8 cellular contexts compared by ENCODE assay signal in the genomic region with DNA sequence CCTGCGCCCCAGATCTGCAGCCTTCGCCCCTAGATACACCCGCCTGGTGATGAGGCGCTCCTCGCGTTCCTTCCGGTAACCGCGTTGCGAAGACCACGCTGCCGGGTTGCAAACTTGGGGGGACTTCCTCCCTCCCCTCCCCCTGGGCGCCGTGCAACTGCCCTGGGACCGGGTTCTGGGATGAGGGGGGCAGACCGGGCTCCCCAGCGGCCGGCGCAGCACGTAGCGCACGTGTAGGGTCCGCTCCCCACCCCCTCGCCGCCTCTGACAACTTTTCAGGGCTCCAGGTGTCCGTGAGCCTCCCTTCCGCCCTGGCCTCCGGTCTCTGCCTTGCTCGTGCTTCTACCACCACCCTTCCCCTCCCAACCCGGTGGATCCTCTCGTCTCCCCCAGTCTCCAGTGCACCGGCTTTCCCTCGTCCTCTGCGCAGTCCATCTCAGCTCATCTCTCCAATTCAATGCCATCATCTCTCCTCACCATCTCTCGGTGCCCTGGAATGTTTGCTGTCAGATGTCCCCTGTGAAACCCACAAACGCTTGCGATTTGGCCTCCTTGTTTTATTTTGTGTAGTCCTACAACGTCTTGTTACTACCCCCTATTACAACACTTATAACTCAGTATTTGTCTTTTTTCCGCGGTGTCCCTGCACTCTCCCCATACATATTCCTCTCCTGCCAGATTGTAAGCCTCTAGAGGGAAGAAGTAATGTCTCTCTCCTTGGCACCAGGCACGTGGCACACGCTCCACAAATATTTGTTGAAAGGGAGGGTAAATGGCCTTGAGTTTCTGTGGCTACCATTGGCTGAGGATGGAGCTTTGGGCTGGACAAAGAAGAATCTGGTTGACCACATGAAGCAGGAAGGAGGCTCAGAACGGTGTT. TPM values are rescaled to one million over a fixed set of nuclear protein-coding genes. Genes with fewer than 3 reads are reported as not detected.
A peak's percentile ranks its signal among the peaks of the same experiment; 100 is the strongest.
DNase-seq lines count a peak whose midpoint lies in the region; ATAC-seq and TF ChIP-seq lines count a peak whose summit lies in the region.

No MANE protein-coding gene starts in this region.

- peak in 1 of 4 donors; percentile 1 for ATAC-seq in heart left ventricle

- peak overlapping the region; percentile 49 to 91 (median 80) for H3K27ac Mint-ChIP-seq in IgD-negative memory B cell

- peak overlapping the region in 9 of 12 donors; percentile 67 to 91 (median 84) for H3K27ac ChIP-seq in heart left ventricle
- H3K27ac ChIP-seq in prostate gland: peak overlapping the region; percentile 84 to 89

- WGBS in heart left ventricle, 4 donors: 8 to 10% (median 9%) methylated on average over 37 to 43 of the region's 43 CpGs
- 7% methylated on average over 42 of the region's 43 CpGs for WGBS in prostate gland

- no peaks in the 10 kb centered on the region for H3K36me3 ChIP-seq in heart left ventricle
- no peaks in the 10 kb centered on the region for H3K36me3 ChIP-seq in prostate gland

- intact Hi-C loops in heart left ventricle (cut with DNase I): loop anchor here in 7 of 10 donors (2.0 to 5.0 kb wide), 6 partner anchors 46 to 146 kb away; a partner anchor contains a TSS
- intact Hi-C loops in prostate gland (cut with DNase I): loop anchor here (5.0 kb wide), 2 partner anchors 51 to 76 kb away; a partner anchor contains a TSS

- peaks cover 17 to 21% (median 18%) of the 10 kb centered on the region in 3 donors for H3K4me1 Mint-ChIP-seq in IgD-negative memory B cell

- H3K27me3 Mint-ChIP-seq in IgD-negative memory B cell: peaks cover 8% of the 10 kb centered on the region

- no peak for TF ChIP-seq CTCF in heart left ventricle (IDR thresholded peaks at IDR 0.05)
- no peak for TF ChIP-seq CTCF in prostate gland (IDR thresholded peaks at IDR 0.05)

- H3K9me3 Mint-ChIP-seq in IgD-negative memory B cell: no peaks in the 10 kb centered on the region

- no peaks in the 10 kb centered on the region for H3K9me3 ChIP-seq in heart left ventricle
- H3K9me3 ChIP-seq in prostate gland: no peaks in the 10 kb centered on the region

- peak overlapping the region; percentile 89 to 99 (median 97) for H3K4me3 Mint-ChIP-seq in IgD-negative memory B cell

- no peak for TF ChIP-seq POLR2A in heart left ventricle (IDR thresholded peaks at IDR 0.05)
- TF ChIP-seq POLR2A in prostate gland (IDR thresholded peaks at IDR 0.05): no peak

- H3K27me3 ChIP-seq in heart left ventricle (no peaks in the 10 kb centered on the region), prostate gland (replicated peaks; ENCODE audit: insufficient read depth) (no peaks in the 10 kb centered on the region)

- H3K36me3 Mint-ChIP-seq in IgD-negative memory B cell: no peaks in the 10 kb centered on the region

- DNase-seq in stimulated activated CD4-positive, alpha-beta T cell treated with anti-CD3 and anti-CD28 coated beads, Interleukin-15, amount 100 ng/mL, for 24 hours: peak; percentile 58
- no peak for DNase-seq in stimulated activated CD4-positive, alpha-beta T cell treated with anti-CD3 and anti-CD28 coated beads, Interleukin-12 subunit alpha, Interleukin-12 subunit beta, amount 100 ng/mL, for 4 hours
- peak; percentile 27 for DNase-seq in activated gamma-delta T cell (lab: John Stamatoyannopoulos, UW)
- peak in 4 of 5 donors; percentile 22 to 66 (median 33) for DNase-seq in heart left ventricle
- DNase-seq in prostate gland (ENCODE audit: low spot score): no peak
- no peak for DNase-seq in NCI-H187 (lab: John Stamatoyannopoulos, UW)
- DNase-seq in GDM1 (lab: John Stamatoyannopoulos, UW): no peak

- H3K4me1 ChIP-seq in heart left ventricle (peaks cover 0 to 31% (median 13%) of the 10 kb centered on the region in 12 donors), prostate gland (replicated peaks) (no peaks in the 10 kb centered on the region)

- H3K4me3 ChIP-seq in heart left ventricle: peak overlapping the region; percentile 51 to 89 (median 75)
- H3K4me3 ChIP-seq in prostate gland: peak overlapping the region; percentile 50 to 62

RNA-seq across cellular contexts. Expression of a gene that starts 0.8 kb away (rescaled TPM):
- polyA plus RNA-seq in IgD-negative memory B cell (1.2 TPM), heart left ventricle (1 to 10 TPM in 1 of 2 donors, under 1 TPM in 1; 0.55 to 1.9 TPM)
- total RNA-seq in heart left ventricle (1 to 10 TPM in 5 of 9 donors, under 1 TPM in 3, not detected in 1; 0.39 to 2.5 (median 1.0) TPM), prostate gland (1 to 10 TPM; 6.2 to 9.0 TPM)

RNA-seq across cellular contexts. Expression of a gene that starts 3.3 kb away (rescaled TPM):
- 16.5 TPM for polyA plus RNA-seq in IgD-negative memory B cell
- 10 to 100 TPM; 11.5 to 22.9 (median 15.1) TPM for total RNA-seq in heart left ventricle
- polyA plus RNA-seq in heart left ventricle: 1 to 10 TPM; 5.2 to 6.2 TPM
- total RNA-seq in prostate gland: 100 to 1,000 TPM in 1 of 2 donors, 10 to 100 TPM in 1; 48.2 to 110 TPM

Comparison
In these comparisons a context has a peak if more than half of its experiments do, and no peak if none do; other contexts are left out.
1. DNase-seq: peak in stimulated activated CD4-positive, alpha-beta T cell treated with anti-CD3 and anti-CD28 coated beads, Interleukin-15, amount 100 ng/mL, for 24 hours (single experiment), activated gamma-delta T cell (single experiment) and heart left ventricle (4 of 5); none in stimulated activated CD4-positive, alpha-beta T cell treated with anti-CD3 and anti-CD28 coated beads, Interleukin-12 subunit alpha, Interleukin-12 subunit beta, amount 100 ng/mL, for 4 hours (single experiment), prostate gland (single experiment), NCI-H187 (0 of 2) and GDM1 (single experiment).